8 cellular contexts compared by ENCODE assay signal in the genomic region with DNA sequence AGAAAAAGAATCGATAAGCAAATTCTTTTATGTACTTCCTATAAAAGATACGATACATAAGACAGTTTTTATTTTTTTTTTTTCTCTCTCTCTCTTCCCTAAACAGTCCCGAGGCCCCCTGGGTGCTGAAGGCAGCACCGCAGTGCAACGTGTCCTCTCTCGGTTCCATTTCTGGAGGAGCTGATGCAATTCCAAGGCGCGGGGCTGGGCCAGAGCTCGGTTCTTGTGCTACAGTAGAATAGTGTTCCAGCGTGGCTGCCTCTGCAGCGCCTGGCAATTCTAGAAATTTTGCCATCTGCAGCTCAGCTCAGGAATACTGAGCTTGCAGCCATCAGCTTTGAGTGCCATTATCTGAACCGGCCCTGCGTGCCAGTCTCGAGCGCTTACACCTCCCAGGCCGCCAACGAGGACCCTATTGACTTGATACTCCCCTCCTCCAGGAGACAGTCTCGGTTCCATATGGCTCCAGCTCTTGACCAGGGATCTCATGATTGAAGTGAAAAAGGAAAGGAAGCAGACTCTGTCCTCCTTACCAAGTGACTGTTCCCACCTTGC. TPM values are rescaled to one million over a fixed set of nuclear protein-coding genes. Genes with fewer than 3 reads are reported as not detected.
A peak's percentile ranks its signal among the peaks of the same experiment; 100 is the strongest.
DNase-seq lines count a peak whose midpoint lies in the region; ATAC-seq and TF ChIP-seq lines count a peak whose summit lies in the region.

No MANE protein-coding gene starts in this region.

- peak overlapping the region; percentile 63 for H3K27ac ChIP-seq in left ventricle myocardium inferior (replicated peaks)
- H3K27ac ChIP-seq in parathyroid adenoma, result peak overlapping the region; percentile 43

- no peaks in the 10 kb centered on the region for H3K36me3 ChIP-seq in left ventricle myocardium inferior
- H3K36me3 ChIP-seq in parathyroid adenoma (ENCODE audit: control insufficient read depth, insufficient read depth, low read length), result no peaks in the 10 kb centered on the region

- H3K4me3 ChIP-seq in left ventricle myocardium inferior (peak overlapping the region; percentile 71), parathyroid adenoma (ENCODE audit: low read depth, low read length) (no peak overlapping the region)

- no peak for ATAC-seq in GM18867 (IDR thresholded peaks at IDR 0.05; ENCODE audit: unreplicated experiment)

- H3K4me2 ChIP-seq in parathyroid adenoma (ENCODE audit: low read length), result peak overlapping the region; percentile 39

- DNase-seq in stimulated activated CD4-positive, alpha-beta T cell treated with anti-CD3 and anti-CD28 coated beads, Interleukin-4, amount 100 ng/mL, for 1 hour, result peak; percentile 7
- DNase-seq in stimulated activated CD4-positive, alpha-beta T cell treated with anti-CD3 and anti-CD28 coated beads, Interleukin-2, amount 100 ng/mL, for 48 hours, result no peak
- DNase-seq in NCI-H1694 (lab: John Stamatoyannopoulos, UW) (peak; percentile 37), amniotic epithelial cell (ENCODE audit: low read depth) (peak; percentile 42), left ventricle myocardium inferior (peak; percentile 68), NCI-H446 treated with DMSO at 0.1 percent for 48 hours (lab: John Stamatoyannopoulos, UW) (no peak)

- H3K9me3 ChIP-seq in left ventricle myocardium inferior (replicated peaks) (peaks cover 4% of the 10 kb centered on the region), parathyroid adenoma (ENCODE audit: control insufficient read depth, low read length) (no peaks in the 10 kb centered on the region)

- H3K79me2 ChIP-seq in parathyroid adenoma, result no peaks in the 10 kb centered on the region

- H3K27me3 ChIP-seq in left ventricle myocardium inferior (ENCODE audit: low read depth), result peaks cover 8% of the 10 kb centered on the region
- no peaks in the 10 kb centered on the region for H3K27me3 ChIP-seq in parathyroid adenoma (ENCODE audit: control insufficient read depth, insufficient read depth, low read length)

- no peak overlapping the region for H3K9ac ChIP-seq in parathyroid adenoma

- intact Hi-C loops in left ventricle myocardium inferior (cut with micrococcal nuclease), result no loop called here

- no peak for TF ChIP-seq CTCF in left ventricle myocardium inferior (IDR thresholded peaks at IDR 0.05; ENCODE audit: borderline replicate concordance)
- TF ChIP-seq CTCF in parathyroid adenoma (IDR thresholded peaks at IDR 0.05), result no peak

- H3K4me1 ChIP-seq in left ventricle myocardium inferior (peaks cover 20% of the 10 kb centered on the region), parathyroid adenoma (peaks cover 2% of the 10 kb centered on the region)

- peak overlapping the region; percentile 94 for H2AFZ ChIP-seq in parathyroid adenoma

RNA-seq across cellular contexts. Expression of gene ALDH1L2, which starts 0.6 kb away (rescaled TPM):
- 3.0 TPM for total RNA-seq in left ventricle myocardium inferior

RNA-seq across cellular contexts. Expression of gene WASHC4, which starts 23.9 kb away (rescaled TPM):
- total RNA-seq in left ventricle myocardium inferior, result 23.5 TPM

Comparison
In these comparisons a context has a peak if more than half of its experiments do, and no peak if none do; other contexts are left out.
1. DNase-seq: peak in stimulated activated CD4-positive, alpha-beta T cell treated with anti-CD3 and anti-CD28 coated beads, Interleukin-4, amount 100 ng/mL, for 1 hour (single experiment), NCI-H1694 (single experiment), amniotic epithelial cell (single experiment) and left ventricle myocardium inferior (single experiment); none in stimulated activated CD4-positive, alpha-beta T cell treated with anti-CD3 and anti-CD28 coated beads, Interleukin-2, amount 100 ng/mL, for 48 hours (0 of 2) and NCI-H446 treated with DMSO at 0.1 percent for 48 hours (single experiment).